Comparison of ENCODE assay signal across 28 cellular contexts in genomic region chr18:35707674-35708073, GRCh38.
DNase-seq lines count a peak whose midpoint lies in the region; ATAC-seq and TF ChIP-seq lines count a peak whose summit lies in the region.
"Had no signal": no experiment of that assay in that cellular context is flagged by ENCODE, and none has a peak within 500 bp of the region (broad histone marks: within the 10 kb centered on the region; RNA-seq: fewer than 3 reads in every experiment).

No MANE protein-coding gene starts in this region.

- no peak for TF ChIP-seq CTCF in H9 (conservative IDR thresholded peaks at IDR 0.05)
- TF ChIP-seq CTCF in osteoblast (IDR thresholded peaks at IDR 0.05; ENCODE audit: extremely low read depth, low read depth, low read length): no peak

- peaks cover 82% of the 10 kb centered on the region for H3K36me3 ChIP-seq in osteoblast (ENCODE audit: insufficient read depth, low read length)
- H3K36me3 ChIP-seq: HAP-1, SJCRH30 had no signal

- H4K8ac ChIP-seq in H9 (replicated peaks; ENCODE audit: insufficient read length, low read depth, low read length): no peak overlapping the region

- no peak overlapping the region for H2BK12ac ChIP-seq in H9 (ENCODE audit: insufficient read length, low read depth, low read length)

- H3K4me3 ChIP-seq in osteoblast (ENCODE audit: insufficient read depth, low read length): no peak overlapping the region
- H3K4me3 ChIP-seq: A549; BLaER1 treated with 17β-estradiol and CSF1 and Interleukin-3, amounts not matched to agents 10 nM and 100 nM; GM12878; GM23248; HAP-1; K562; SJCRH30 had no signal

- no peak overlapping the region for H2BK20ac ChIP-seq in H9 (ENCODE audit: low read depth, low read length, poor library complexity, severe bottlenecking)

- no peaks in the 10 kb centered on the region for H3K79me1 ChIP-seq in H9 (ENCODE audit: insufficient read depth, low read depth, low read length, poor library complexity, severe bottlenecking)

- no peak overlapping the region for H2BK120ac ChIP-seq in H9 (ENCODE audit: low read depth, low read length, poor library complexity, severe bottlenecking)

- H3K79me2 ChIP-seq in H9 (ENCODE audit: insufficient read depth, low read length) (no peaks in the 10 kb centered on the region), osteoblast (ENCODE audit: insufficient read depth, low read length) (peaks cover 8% of the 10 kb centered on the region)

- no peak overlapping the region for H3K4ac ChIP-seq in H9 (ENCODE audit: low read depth, low read length)

- ATAC-seq in left ventricle myocardium superior: peak; percentile 76
- ATAC-seq in activated T-cell treated with anti-CD3 and anti-CD28 coated beads, Interleukin-2, amount 50 U/mL, for 72 hours (replicated peaks in 1 of 2): no peak
- ATAC-seq: A549; CD8-positive, alpha-beta T cell; GM12878; K562; SK-N-SH treated with all-trans-retinoic acid at 6 μM for 48 hours had no signal

- H3K9me3 Mint-ChIP-seq in H9: no peaks in the 10 kb centered on the region
- H3K9me3 Mint-ChIP-seq in activated T-cell treated with anti-CD3 and anti-CD28 coated beads, Interleukin-2, amount 50 U/mL, for 72 hours: peaks cover 0 to 3% of the 10 kb centered on the region in 2 donors
- H3K9me3 Mint-ChIP-seq: HFFc6 had no signal

- H2BK5ac ChIP-seq in H9 (ENCODE audit: insufficient read length, low read length): no peak overlapping the region

- no peak overlapping the region for H3T11ph ChIP-seq in H9 (ENCODE audit: low read length)

- peaks cover 3 to 13% of the 10 kb centered on the region in 2 experiments; a peak in 2 of 4 replicates for H3K4me1 Mint-ChIP-seq in H9
- H3K4me1 Mint-ChIP-seq in activated T-cell treated with anti-CD3 and anti-CD28 coated beads, Interleukin-2, amount 50 U/mL, for 72 hours (ENCODE audit: low read depth): no peaks in the 10 kb centered on the region

- peak overlapping the region in 2 of 3 experiments; percentile 43 to 86; a peak in 2 of 7 replicates for H3K27ac Mint-ChIP-seq in H9
- no peak overlapping the region for H3K27ac Mint-ChIP-seq in activated T-cell treated with anti-CD3 and anti-CD28 coated beads, Interleukin-2, amount 50 U/mL, for 72 hours
- H3K27ac Mint-ChIP-seq: CD8-positive, alpha-beta T cell; HFFc6 had no signal

- H3K27me3 Mint-ChIP-seq in H9 (ENCODE audit: low read depth): no peaks in the 10 kb centered on the region
- no peaks in the 10 kb centered on the region for H3K27me3 Mint-ChIP-seq in activated T-cell treated with anti-CD3 and anti-CD28 coated beads, Interleukin-2, amount 50 U/mL, for 72 hours (ENCODE audit: low read depth)

- H2AK5ac ChIP-seq in H9 (ENCODE audit: insufficient read length, low read length): no peak overlapping the region

- H3K36me3 Mint-ChIP-seq in H9 (ENCODE audit: insufficient read depth in 1 of 3, low read depth in 3 of 3): peaks cover 3 to 13% (median 12%) of the 10 kb centered on the region in 3 experiments; a peak in 4 of 7 replicates
- peaks cover 6% of the 10 kb centered on the region in 2 donors for H3K36me3 Mint-ChIP-seq in activated T-cell treated with anti-CD3 and anti-CD28 coated beads, Interleukin-2, amount 50 U/mL, for 72 hours (ENCODE audit: insufficient read depth in 2 of 2)

- no CpG with 5 or more reads among the region's 6 CpGs for WGBS in H9 (ENCODE audit: extremely low coverage, insufficient read length, low lambda C conversion rate)

- no peak overlapping the region for H3K4me2 ChIP-seq in H9 (ENCODE audit: insufficient read depth, insufficient read length, low read length)
- no peak overlapping the region for H3K4me2 ChIP-seq in osteoblast (ENCODE audit: insufficient read depth, low read length)
- H3K4me2 ChIP-seq: A549; BLaER1 treated with 17β-estradiol and CSF1 and Interleukin-3, amounts not matched to agents 10 nM and 100 nM had no signal

- H3K14ac ChIP-seq in H9 (ENCODE audit: insufficient read depth, low read length): no peak overlapping the region

- H3K23me2 ChIP-seq in H9 (ENCODE audit: insufficient read length, low read depth, low read length, poor library complexity, severe bottlenecking): no peaks in the 10 kb centered on the region

- H3K27ac ChIP-seq in H9 (ENCODE audit: insufficient read length, low read depth, low read length): no peak overlapping the region
- H3K27ac ChIP-seq in osteoblast (ENCODE audit: low read depth, low read length): no peak overlapping the region
- H3K27ac ChIP-seq: A549; BLaER1 treated with 17β-estradiol and CSF1 and Interleukin-3, amounts not matched to agents 10 nM and 100 nM; GM23248; SJCRH30 had no signal

- H2AFZ ChIP-seq in H9 (ENCODE audit: low read length) (no peak overlapping the region), osteoblast (ENCODE audit: low read length) (no peak overlapping the region)
- H2AFZ ChIP-seq: GM23248 had no signal

- H2BK15ac ChIP-seq in H9 (ENCODE audit: low read depth, low read length): no peak overlapping the region

- no peak overlapping the region for H3K4me3 Mint-ChIP-seq in H9
- no peak overlapping the region for H3K4me3 Mint-ChIP-seq in activated T-cell treated with anti-CD3 and anti-CD28 coated beads, Interleukin-2, amount 50 U/mL, for 72 hours
- H3K4me3 Mint-ChIP-seq: CD8-positive, alpha-beta T cell; HFFc6 had no signal

- H4K91ac ChIP-seq in H9 (ENCODE audit: insufficient read length, low read depth, low read length): no peak overlapping the region

- H3K9me3 ChIP-seq in H9 (ENCODE audit: control insufficient read depth, low read depth, low read length): no peaks in the 10 kb centered on the region
- no peaks in the 10 kb centered on the region for H3K9me3 ChIP-seq in osteoblast (ENCODE audit: low read depth, low read length)
- H3K9me3 ChIP-seq: A549, HAP-1, SJCRH30 had no signal

- DNase-seq in H9: no peak
- DNase-seq in astrocyte of the hippocampus (ENCODE audit: low read depth, low spot score): peak; percentile 53
- peak; percentile 46 for DNase-seq in left ventricle myocardium superior
- DNase-seq in osteoblast (ENCODE audit: insufficient read length, low spot score, missing footprints): peak; percentile 39
- DNase-seq in activated T-cell treated with anti-CD3 and anti-CD28 coated beads, Interleukin-2, amount 50 U/mL, for 72 hours: no peak
- no peak for DNase-seq in NCI-H748 (lab: John Stamatoyannopoulos, UW; ENCODE audit: unreplicated experiment)
- DNase-seq in activated CD4-positive, alpha-beta T cell treated with anti-CD3 and anti-CD28 coated beads, Interleukin-2, amount 50 U/mL, for 1 hour: no peak
- DNase-seq: AML-193; CD8-positive, alpha-beta T cell; DMS 273 treated with DMSO at 0.1 percent for 48 hours; DMS79; GDM1; HFFc6; Kasumi-1; NCI-H1105; NCI-H1436 treated with DMSO at 0.1 percent for 48 hours; NCI-H187 treated with DMSO at 0.1 percent for 48 hours; NCI-H2107; NCI-H524; NCI-H774; SJCRH30 had no signal

- no peak overlapping the region for H4K5ac ChIP-seq in H9 (ENCODE audit: insufficient read length, low read depth, low read length)

- H4K20me1 ChIP-seq in H9 (ENCODE audit: control insufficient read depth, insufficient read depth, insufficient read length) (no peaks in the 10 kb centered on the region), osteoblast (ENCODE audit: insufficient read depth, low read length) (peaks cover 5% of the 10 kb centered on the region)
- H4K20me1 ChIP-seq: BLaER1 treated with 17β-estradiol and CSF1 and Interleukin-3, amounts not matched to agents 10 nM and 100 nM had no signal

- H3K4me1 ChIP-seq in H9 (ENCODE audit: insufficient read depth, low read length): no peaks in the 10 kb centered on the region
- peaks cover 5% of the 10 kb centered on the region for H3K4me1 ChIP-seq in osteoblast (ENCODE audit: insufficient read depth, low read length)
- H3K4me1 ChIP-seq: SJCRH30 had no signal

- intact Hi-C loops in left ventricle myocardium superior (cut with micrococcal nuclease): no loop called here

- H3K18ac ChIP-seq in H9 (ENCODE audit: insufficient read length, low read depth, low read length): no peak overlapping the region

- no peak overlapping the region for H3K56ac ChIP-seq in H9 (ENCODE audit: insufficient read length, low read depth, low read length)

- no peak overlapping the region for H3K9ac ChIP-seq in H9 (ENCODE audit: extremely low read depth, insufficient read length, low read length)
- H3K9ac ChIP-seq: BLaER1 treated with 17β-estradiol and CSF1 and Interleukin-3, amounts not matched to agents 10 nM and 100 nM; GM23248 had no signal

- H3K27me3 ChIP-seq in H9 (ENCODE audit: insufficient read depth, low read length) (no peaks in the 10 kb centered on the region), osteoblast (ENCODE audit: insufficient read depth, low read length) (no peaks in the 10 kb centered on the region)
- H3K27me3 ChIP-seq: BLaER1 treated with 17β-estradiol and CSF1 and Interleukin-3, amounts not matched to agents 10 nM and 100 nM; SJCRH30 had no signal

- no peak overlapping the region for H3K23ac ChIP-seq in H9 (ENCODE audit: insufficient read length, low read depth, low read length)

Comparison
In these comparisons a context has a peak if more than half of its experiments do, and no peak if none do; other contexts are left out.
1. DNase-seq: peak in astrocyte of the hippocampus (single experiment), left ventricle myocardium superior (single experiment) and osteoblast (single experiment); none in H9 (single experiment), activated T-cell treated with anti-CD3 and anti-CD28 coated beads, Interleukin-2, amount 50 U/mL, for 72 hours (0 of 2), NCI-H748 (single experiment) and activated CD4-positive, alpha-beta T cell treated with anti-CD3 and anti-CD28 coated beads, Interleukin-2, amount 50 U/mL, for 1 hour (single experiment).